In the genomic region with DNA sequence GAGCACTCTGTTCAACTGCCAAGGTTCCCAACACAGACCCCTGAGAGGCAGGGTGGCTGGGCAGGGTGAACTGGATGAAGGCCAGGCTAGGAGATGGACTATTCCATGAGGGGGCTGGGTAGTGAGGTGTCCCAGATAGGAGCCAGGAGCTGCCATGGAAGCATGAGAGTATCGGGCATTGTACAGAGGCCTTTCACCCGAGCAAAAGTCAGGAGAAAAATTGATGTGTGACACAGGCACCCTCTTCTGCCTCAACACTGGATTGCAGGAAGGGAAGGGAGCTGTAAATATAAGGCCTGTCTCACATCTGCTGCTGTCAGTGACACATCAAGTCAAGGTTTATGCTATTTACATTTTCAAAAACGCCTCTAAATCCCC, we compare ENCODE assay signal across 8 cellular contexts.
DNase-seq lines count a peak whose midpoint lies in the region; ATAC-seq, FAIRE-seq and TF ChIP-seq lines count a peak whose summit lies in the region.

No MANE protein-coding gene starts in this region.

- H3K9me3 ChIP-seq in gastroesophageal sphincter = no peaks in the 10 kb centered on the region

- peak; percentile 29; the same call in 1 of the 2 replicates for TF ChIP-seq CTCF in WI38 (IDR thresholded peaks at IDR 0.05; ENCODE audit: low read depth, low read length)
- TF ChIP-seq CTCF in gastroesophageal sphincter (IDR thresholded peaks at IDR 0.05) = peak in 3 of 4 experiments; percentile 50 to 65 (median 56)

- peaks cover 2 to 81% (median 38%) of the 10 kb centered on the region in 3 donors for H3K4me1 ChIP-seq in gastroesophageal sphincter

- WGBS in gastroesophageal sphincter (ENCODE audit: low coverage in 1 of 2), 2 donors = 30% methylated on average over 3 of the region's 3 CpGs; no CpG with 5 or more reads in 1 of the 2 donors

- H3K27ac ChIP-seq in gastroesophageal sphincter = peak overlapping the region; percentile 58 to 90 (median 86)

- DNase-seq in EH (ENCODE audit: low read depth) (peak; percentile 48), putamen (ENCODE audit: low spot score) (peak; percentile 32), germinal center (ENCODE audit: low spot score) (no peak), SIG-M5 treated with dmso at 0.1 percent for 504 hours (lab: John Stamatoyannopoulos, UW; ENCODE audit: unreplicated experiment) (no peak), H54 (ENCODE audit: insufficient read length, low spot score) (no peak)

- peaks cover 0 to 40% of the 10 kb centered on the region in 2 donors for H3K36me3 ChIP-seq in gastroesophageal sphincter

- TF ChIP-seq EP300 in gastroesophageal sphincter (IDR thresholded peaks at IDR 0.05) = no peak

- H3K4me3 ChIP-seq in WI38 (ENCODE audit: low read depth, low read length) = no peak overlapping the region
- no peak overlapping the region for H3K4me3 ChIP-seq in gastroesophageal sphincter

- no peak for FAIRE-seq in H54 (lab: Jason Lieb, UNC)

- ATAC-seq in gastroesophageal sphincter = peak; percentile 52
- ATAC-seq in HG02610 (IDR thresholded peaks at IDR 0.05; ENCODE audit: unreplicated experiment) = no peak

- H3K27me3 ChIP-seq in gastroesophageal sphincter = no peaks in the 10 kb centered on the region

- TF ChIP-seq POLR2A in gastroesophageal sphincter (IDR thresholded peaks at IDR 0.05) (no peak), H54 (IDR thresholded peaks at IDR 0.05; ENCODE audit: low read depth, low read length) (no peak)

Comparison
In these comparisons a context has a peak if more than half of its experiments do, and no peak if none do; other contexts are left out.
1. DNase-seq: peak in EH (single experiment) and putamen (single experiment); none in germinal center (single experiment), SIG-M5 treated with dmso at 0.1 percent for 504 hours (single experiment) and H54 (single experiment).